ENCODE assay signal across 8 cellular contexts in the genomic region with DNA sequence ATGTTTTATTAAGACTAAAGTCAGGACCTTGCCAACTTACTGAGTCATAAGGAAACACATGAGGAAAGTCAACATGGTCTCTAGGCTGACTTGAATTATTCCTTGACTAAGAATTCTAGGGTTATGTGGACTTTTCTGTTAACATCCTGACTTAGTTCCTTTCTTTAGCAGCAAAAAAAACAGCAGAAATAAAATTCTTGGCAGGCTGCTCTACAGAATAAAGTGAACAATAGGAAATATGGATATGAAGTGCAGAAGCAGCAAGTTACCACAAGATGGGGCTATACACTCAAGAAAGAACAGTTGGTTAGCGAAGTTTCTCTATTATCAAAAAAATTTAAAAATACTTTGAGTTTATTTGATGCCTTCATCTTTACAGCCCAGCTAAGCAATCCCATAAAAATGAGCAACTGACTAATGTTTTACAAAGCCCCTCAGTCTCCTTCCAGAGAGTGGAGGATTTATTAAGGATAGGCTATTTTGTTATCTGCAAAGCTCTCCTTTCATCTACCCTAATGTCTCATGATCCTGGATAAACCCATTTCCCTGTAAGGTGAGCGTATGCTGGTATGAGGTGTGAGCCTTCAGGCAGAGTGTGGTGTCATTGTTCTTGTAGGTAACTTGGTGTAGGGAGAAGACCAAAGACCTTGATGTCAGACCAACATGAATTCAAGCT. TPM values are rescaled to one million over a fixed set of nuclear protein-coding genes. Genes with fewer than 3 reads are reported as not detected.
DNase-seq lines count a peak whose midpoint lies in the region; ATAC-seq and TF ChIP-seq lines count a peak whose summit lies in the region.

No MANE protein-coding gene starts in this region.

- TF ChIP-seq CTCF in fibroblast of villous mesenchyme (IDR thresholded peaks at IDR 0.05; ENCODE audit: insufficient read depth, low read depth, low read length), result peak; percentile 79

- ATAC-seq in GM21619 (IDR thresholded peaks at IDR 0.05; ENCODE audit: unreplicated experiment), result no peak

- H3K4me3 ChIP-seq in fibroblast of villous mesenchyme (ENCODE audit: low read depth, low read length), result no peak overlapping the region

- DNase-seq in A172 (ENCODE audit: low spot score) (peak; percentile 51), GM04503 (ENCODE audit: low read depth) (peak; percentile 10), NCI-H1092 treated with DMSO at 0.1 percent for 48 hours (lab: John Stamatoyannopoulos, UW) (peak; percentile 58), SKM-1 (lab: John Stamatoyannopoulos, UW; ENCODE audit: unreplicated experiment) (peak; percentile 40), fibroblast of villous mesenchyme (ENCODE audit: low read depth) (peak; percentile 64), retina (peak; percentile 48), putamen (ENCODE audit: low spot score) (no peak)

RNA-seq across cellular contexts. Expression of gene MCCC1, which starts 23.1 kb away (rescaled TPM):
- total RNA-seq in A172 (2014; rRNA removed; shearing (Covaris generic)), result 22.0 and 24.1 TPM in 2 replicates
- total RNA-seq in fibroblast of villous mesenchyme, result 11.6 and 14.7 TPM in 2 replicates

RNA-seq across cellular contexts. Expression of gene LAMP3, which starts 40.1 kb away (rescaled TPM):
- total RNA-seq in A172 (2014; rRNA removed; shearing (Covaris generic)), result 0.12 TPM in 1 of 2 replicates, not detected in the other
- under 0.01 TPM in 2 replicates for total RNA-seq in fibroblast of villous mesenchyme
